Comparison of ENCODE assay signal across 8 cellular contexts in genomic region chr18:48541026-48541746, GRCh38. TPM values are rescaled to one million over a fixed set of nuclear protein-coding genes. Genes with fewer than 3 reads are reported as not detected.
DNase-seq lines count a peak whose midpoint lies in the region; ATAC-seq, FAIRE-seq and TF ChIP-seq lines count a peak whose summit lies in the region.

No MANE protein-coding gene starts in this region.

- peak; percentile 67 to 70 (median 68) for TF ChIP-seq POLR2A in body of pancreas (IDR thresholded peaks at IDR 0.05)

- H3K4me3 Mint-ChIP-seq in CD14-positive monocyte, result peak overlapping the region; percentile 92 to 94

- H3K9ac ChIP-seq in HUES6 (ENCODE audit: low read length), result peak overlapping the region; percentile 69
- peak overlapping the region; percentile 53 for H3K9ac ChIP-seq in SK-N-MC (ENCODE audit: insufficient read length)

- peaks cover 6% of the 10 kb centered on the region; the same call in 1 of the 2 replicates for H3K27me3 ChIP-seq in HUES6 (ENCODE audit: control insufficient read depth, insufficient read depth, low read length)
- H3K27me3 ChIP-seq in body of pancreas, result no peaks in the 10 kb centered on the region
- no peaks in the 10 kb centered on the region; the same call in 1 of the 2 replicates for H3K27me3 ChIP-seq in iPS DF 6.9 (ENCODE audit: control insufficient read depth, insufficient read depth, low read length)
- H3K27me3 ChIP-seq in psoas muscle (ENCODE audit: insufficient read depth in 3 of 3, low read length in 2 of 3), result no peaks in the 10 kb centered on the region

- no peaks in the 10 kb centered on the region for H3K9me3 ChIP-seq in HUES6 (ENCODE audit: control insufficient read depth, insufficient read depth, low read depth, low read length)
- no peaks in the 10 kb centered on the region for H3K9me3 ChIP-seq in SK-N-MC (ENCODE audit: low read depth, low read length)
- H3K9me3 ChIP-seq in body of pancreas, result no peaks in the 10 kb centered on the region
- H3K9me3 ChIP-seq in iPS DF 6.9 (ENCODE audit: control insufficient read depth, insufficient read depth, low read length), result no peaks in the 10 kb centered on the region
- no peaks in the 10 kb centered on the region for H3K9me3 ChIP-seq in psoas muscle

- peak; percentile 8 for FAIRE-seq in GM19239 (lab: Jason Lieb, UNC)

- H3K4me1 Mint-ChIP-seq in CD14-positive monocyte, result peaks cover 23% of the 10 kb centered on the region

- ATAC-seq in body of pancreas (peak; percentile 63), psoas muscle (peak; percentile 47 to 63 (median 58))

- peaks cover 5 to 19% (median 9%) of the 10 kb centered on the region in 3 donors for H3K27me3 Mint-ChIP-seq in CD14-positive monocyte (ENCODE audit: low read depth in 3 of 3)

- DNase-seq in CD14-positive monocyte (ENCODE audit: low spot score) (peak; percentile 66), GM19239 (ENCODE audit: insufficient read length, low spot score) (peak; percentile 31), SK-N-MC (ENCODE audit: low read depth, low spot score) (no peak), body of pancreas (peak; percentile 70 to 78 (median 74)), iPS DF 6.9 (ENCODE audit: low read depth, low spot score) (no peak), psoas muscle (peak; percentile 80 to 87), GOT3 (lab: John Stamatoyannopoulos, UW) (no peak)

- peak overlapping the region in 6 of 7 donors; percentile 26 to 83 (median 52) for H3K27ac Mint-ChIP-seq in CD14-positive monocyte

- H3K36me3 ChIP-seq in HUES6 (ENCODE audit: control insufficient read depth, insufficient read depth, low read length), result no peaks in the 10 kb centered on the region
- no peaks in the 10 kb centered on the region for H3K36me3 ChIP-seq in SK-N-MC (ENCODE audit: insufficient read depth, low read length)
- H3K36me3 ChIP-seq in body of pancreas (replicated peaks in 1 of 2; ENCODE audit: insufficient read depth in 1 of 2, low read depth in 2 of 2), result no peaks in the 10 kb centered on the region
- H3K36me3 ChIP-seq in iPS DF 6.9 (ENCODE audit: control insufficient read depth, insufficient read depth, low read length), result no peaks in the 10 kb centered on the region
- H3K36me3 ChIP-seq in psoas muscle (ENCODE audit: insufficient read depth in 1 of 2, low read depth in 1 of 2), result no peaks in the 10 kb centered on the region

- H3K4me3 ChIP-seq in HUES6 (ENCODE audit: low read depth, low read length), result peak overlapping the region; percentile 89
- H3K4me3 ChIP-seq in SK-N-MC, result peak overlapping the region; percentile 80
- peak overlapping the region; percentile 65 to 86 for H3K4me3 ChIP-seq in body of pancreas
- H3K4me3 ChIP-seq in iPS DF 6.9 (ENCODE audit: low read length), result peak overlapping the region; percentile 62
- peak overlapping the region; percentile 77 for H3K4me3 ChIP-seq in psoas muscle

- H3K36me3 Mint-ChIP-seq in CD14-positive monocyte, result peaks cover 0 to 10% of the 10 kb centered on the region in 2 donors

- TF ChIP-seq CTCF in CD14-positive monocyte (IDR thresholded peaks at IDR 0.05) (no peak), body of pancreas (IDR thresholded peaks at IDR 0.05) (no peak), psoas muscle (IDR thresholded peaks at IDR 0.05) (no peak)

- H3K4me1 ChIP-seq in HUES6 (ENCODE audit: control insufficient read depth, insufficient read depth, low read length), result peaks cover 53% of the 10 kb centered on the region
- H3K4me1 ChIP-seq in body of pancreas, result peaks cover 28% of the 10 kb centered on the region
- peaks cover 19% of the 10 kb centered on the region for H3K4me1 ChIP-seq in iPS DF 6.9 (ENCODE audit: control insufficient read depth, insufficient read depth, low read length)
- peaks cover 45% of the 10 kb centered on the region for H3K4me1 ChIP-seq in psoas muscle

- intact Hi-C loops in CD14-positive monocyte (cut with micrococcal nuclease), result no loop called here
- intact Hi-C loops in body of pancreas (cut with DNase I), result no loop called here
- intact Hi-C loops in psoas muscle (cut with DNase I), result loop anchor here (5.0 kb wide), 3 partner anchors 46 to 121 kb away; no protein-coding TSS in a partner anchor

- no peak overlapping the region; the same call in 1 of the 2 replicates for H3K27ac ChIP-seq in HUES6 (ENCODE audit: low read depth, low read length)
- H3K27ac ChIP-seq in SK-N-MC, result peak overlapping the region; percentile 71; the same call in 1 of the 2 replicates
- peak overlapping the region; percentile 39 to 93 (median 78) for H3K27ac ChIP-seq in body of pancreas
- no peak overlapping the region for H3K27ac ChIP-seq in iPS DF 6.9 (ENCODE audit: low read length)
- H3K27ac ChIP-seq in psoas muscle, result peak overlapping the region; percentile 95

- WGBS in body of pancreas, 2 donors, result 2% methylated on average over 19 to 59 of the region's 62 CpGs
- no CpG with 5 or more reads among the region's 62 CpGs for WGBS in iPS DF 6.9 (ENCODE audit: insufficient coverage, insufficient read length)
- 1 to 2% (median 1%) methylated on average over 36 to 62 of the region's 62 CpGs for WGBS in psoas muscle, 3 donors

- peaks cover 0 to 2% (median 0%) of the 10 kb centered on the region in 7 donors for H3K9me3 Mint-ChIP-seq in CD14-positive monocyte

RNA-seq across cellular contexts. Expression of gene CTIF, which starts 2.4 kb away (rescaled TPM):
- polyA plus RNA-seq in CD14-positive monocyte, result 1 to 10 TPM in 1 of 2 donors, under 1 TPM in 1; 0.38 to 1.2 TPM
- total RNA-seq in body of pancreas, result 10 to 100 TPM; 18.7 to 24.4 TPM
- total RNA-seq in psoas muscle, result 10 to 100 TPM; 25.4 to 40.5 (median 29.7) TPM
- 10 to 100 TPM; 11.3 to 26.9 (median 11.9) TPM for polyA plus RNA-seq in psoas muscle

Comparison
In these comparisons a context has a peak if more than half of its experiments do, and no peak if none do; other contexts are left out.
1. DNase-seq: peak in CD14-positive monocyte (single experiment), GM19239 (single experiment), body of pancreas (4 of 4) and psoas muscle (2 of 2); none in SK-N-MC (single experiment), iPS DF 6.9 (single experiment) and GOT3 (single experiment).
2. H3K27ac ChIP-seq: peak in SK-N-MC (single experiment), body of pancreas (4 of 4) and psoas muscle (single experiment); none in HUES6 (single experiment) and iPS DF 6.9 (single experiment).
3. intact Hi-C loops: an anchor here in psoas muscle (5.0 kb wide); none called in CD14-positive monocyte and body of pancreas.
4. Peak in every context shown above with its lines, with median percentiles within 50 percentile points of each other: H3K4me3 ChIP-seq.